In the genomic region with DNA sequence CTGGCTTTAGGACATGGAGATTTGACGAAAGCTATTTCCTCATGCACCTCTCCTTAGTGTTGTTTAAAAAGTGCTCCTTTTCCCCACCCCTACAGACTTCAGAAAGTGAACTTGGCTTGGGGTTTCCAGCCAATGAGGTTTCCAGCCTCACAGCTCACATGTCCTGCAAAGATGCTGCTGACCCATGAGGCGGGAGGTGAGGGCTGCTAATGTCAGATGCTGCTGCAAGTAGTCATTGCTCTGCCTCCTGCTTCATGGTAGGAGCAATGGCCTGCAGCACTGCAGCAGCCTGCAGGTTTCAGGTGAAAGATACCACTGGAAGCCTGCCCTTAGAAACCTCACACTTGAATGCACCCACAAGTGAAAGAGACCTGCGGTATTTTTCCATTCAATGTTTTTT, we compare ENCODE assay signal across 14 cellular contexts.
DNase-seq lines count a peak whose midpoint lies in the region; ATAC-seq and TF ChIP-seq lines count a peak whose summit lies in the region.
"Had no signal": no experiment of that assay in that cellular context is flagged by ENCODE, and none has a peak within 500 bp of the region (broad histone marks: within the 10 kb centered on the region; RNA-seq: fewer than 3 reads in every experiment).

No MANE protein-coding gene starts in this region.

- H3K9me3 ChIP-seq in esophagus muscularis mucosa = peaks cover 0 to 5% (median 2%) of the 10 kb centered on the region in 4 donors

- intact Hi-C loops in esophagus muscularis mucosa (cut with DNase I) = no loop called here

- no peak for TF ChIP-seq EP300 in esophagus muscularis mucosa (IDR thresholded peaks at IDR 0.05)

- H3K27me3 ChIP-seq in GM06990 (replicated peaks; ENCODE audit: control insufficient read depth, insufficient read depth, low read length) (no peaks in the 10 kb centered on the region), esophagus muscularis mucosa (peaks cover 0 to 3% (median 0%) of the 10 kb centered on the region in 4 donors)

- H3K27ac ChIP-seq in esophagus muscularis mucosa (replicated peaks in 1 of 4) = no peak overlapping the region
- H3K27ac ChIP-seq: HL-60 had no signal

- ATAC-seq in GM21360 (IDR thresholded peaks at IDR 0.05; ENCODE audit: unreplicated experiment) (peak; percentile 59), HG03066 (IDR thresholded peaks at IDR 0.05; ENCODE audit: low read depth, unreplicated experiment) (peak; percentile 73), GM19463 (IDR thresholded peaks at IDR 0.05; ENCODE audit: unreplicated experiment) (no peak)

- H3K4me1 ChIP-seq in esophagus muscularis mucosa = no peaks in the 10 kb centered on the region

- TF ChIP-seq POLR2A in esophagus muscularis mucosa (IDR thresholded peaks at IDR 0.05; ENCODE audit: low read depth) = no peak

- H3K4me3 ChIP-seq in GM06990 (replicated peaks; ENCODE audit: low read depth, low read length) (no peak overlapping the region), esophagus muscularis mucosa (no peak overlapping the region)

- TF ChIP-seq CTCF in GM06990 (IDR thresholded peaks at IDR 0.05; ENCODE audit: insufficient read depth, low read length, poor library complexity, severe bottlenecking) (no peak), esophagus muscularis mucosa (IDR thresholded peaks at IDR 0.05) (no peak)

- H3K36me3 ChIP-seq in GM06990 (ENCODE audit: control insufficient read depth, insufficient read depth, low read length) (no peaks in the 10 kb centered on the region), esophagus muscularis mucosa (no peaks in the 10 kb centered on the region)

- WGBS in esophagus muscularis mucosa = 82% methylated on average over 3 of the region's 3 CpGs

- peak; percentile 7 for DNase-seq in GM06990 (ENCODE audit: extremely low read depth, insufficient read length)
- DNase-seq in esophagus muscularis mucosa (ENCODE audit: extremely low spot score) = peak; percentile 72
- DNase-seq in hepatic stellate cell (ENCODE audit: low spot score) = no peak
- DNase-seq in NCI-H446 treated with DMSO at 0.1 percent for 48 hours (lab: John Stamatoyannopoulos, UW) = no peak
- DNase-seq: CD4-positive, CD25-positive, alpha-beta regulatory T cell; DMS79 treated with DMSO at 0.1 percent for 48 hours; GDM1; H7; NCI-H146; NCI-H345 had no signal

Comparison
In these comparisons a context has a peak if more than half of its experiments do, and no peak if none do; other contexts are left out.
1. DNase-seq: peak in GM06990 (single experiment) and esophagus muscularis mucosa (single experiment); none in hepatic stellate cell (single experiment) and NCI-H446 treated with DMSO at 0.1 percent for 48 hours (single experiment).